Comparison of ENCODE assay signal across 16 cellular contexts in genomic region chr13:36834299-36834698, GRCh38.
"Had no signal": no experiment of that assay in that cellular context is flagged by ENCODE, and none has a peak within 500 bp of the region (broad histone marks: within the 10 kb centered on the region; RNA-seq: fewer than 3 reads in every experiment).

No MANE protein-coding gene starts in this region.

- ATAC-seq: left colon; naive thymus-derived CD4-positive, alpha-beta T cell had no signal

- H3K9me3 Mint-ChIP-seq: central memory CD8-positive, alpha-beta T cell; immature natural killer cell; naive thymus-derived CD4-positive, alpha-beta T cell had no signal

- H2AFZ ChIP-seq: parathyroid adenoma had no signal

- DNase-seq: activated CD4-positive, alpha-beta T cell treated with anti-CD3 and anti-CD28 coated beads, Interleukin-2, amount 50 U/mL, for 1 hour; activated T-cell treated with anti-CD3 and anti-CD28 coated beads, Interleukin-2, amount 50 U/mL, for 48 hours; cortex of kidney; effector memory CD4-positive, alpha-beta T cell; immature natural killer cell; left colon; naive thymus-derived CD4-positive, alpha-beta T cell; stimulated activated CD4-positive, alpha-beta T cell treated with anti-CD3 and anti-CD28 coated beads, Interleukin-4, amount 100 ng/mL, for 1 hour; stimulated activated CD8-positive, alpha-beta memory T cell treated with anti-CD3 and anti-CD28 coated beads, Interleukin-4, amount 100 ng/mL, for 48 hours; stomach; T1000; WERI-Rb-1 had no signal

- H3K36me3 ChIP-seq: WERI-Rb-1 had no signal

- H3K27me3 Mint-ChIP-seq: central memory CD8-positive, alpha-beta T cell; naive thymus-derived CD4-positive, alpha-beta T cell had no signal

- H3K27ac Mint-ChIP-seq: immature natural killer cell; naive thymus-derived CD4-positive, alpha-beta T cell had no signal

- H3K4me1 ChIP-seq: parathyroid adenoma had no signal

- H3K27ac ChIP-seq: epithelial cell of prostate, parathyroid adenoma, stomach, WERI-Rb-1 had no signal

- H3K9ac ChIP-seq: parathyroid adenoma had no signal

- H3K4me1 Mint-ChIP-seq: central memory CD8-positive, alpha-beta T cell; naive thymus-derived CD4-positive, alpha-beta T cell had no signal

- H3K27me3 ChIP-seq: stomach had no signal

- H3K9me3 ChIP-seq: stomach had no signal

- H3K4me3 ChIP-seq: lung, stomach had no signal

- H3K4me3 Mint-ChIP-seq: central memory CD8-positive, alpha-beta T cell; immature natural killer cell; naive thymus-derived CD4-positive, alpha-beta T cell had no signal
